ENCODE assay signal across 19 cellular contexts in the genomic region with DNA sequence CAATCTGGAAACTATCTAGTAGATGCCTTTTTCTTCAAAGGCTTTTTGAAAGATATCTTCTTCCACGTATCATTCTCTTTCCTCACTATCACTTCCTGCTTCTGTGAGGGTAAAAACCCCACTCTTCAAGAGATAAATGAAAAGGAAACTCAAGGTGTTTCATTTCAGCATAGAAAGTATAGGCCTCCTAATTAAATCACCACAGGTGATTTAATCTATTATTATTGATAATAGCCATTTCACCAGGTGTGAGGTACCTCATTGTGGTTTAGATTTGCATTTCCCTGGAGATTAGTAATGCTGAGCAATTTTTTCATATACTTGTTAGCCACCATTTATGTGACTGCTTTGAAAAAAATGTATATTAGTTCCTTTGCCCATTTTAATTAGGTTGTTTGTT.
"Had no signal": no experiment of that assay in that cellular context is flagged by ENCODE, and none has a peak within 500 bp of the region (broad histone marks: within the 10 kb centered on the region; RNA-seq: fewer than 3 reads in every experiment).

No MANE protein-coding gene starts in this region.

- H3K27ac ChIP-seq: body of pancreas, esophagus squamous epithelium, prostate gland, stomach, vagina had no signal

- DNase-seq: activated CD4-positive, alpha-beta memory T cell treated with anti-CD3 and anti-CD28 coated beads, Interleukin-2, amount 10 ng/mL, durations not matched to agents 7 days and 5 days; activated CD4-positive, alpha-beta T cell treated with anti-CD3 and anti-CD28 coated beads for 48 hours; activated CD4-positive, CD25-positive, alpha-beta regulatory T cell; activated naive CD4-positive, alpha-beta T cell treated with Interleukin-2 at 50 U/mL for 16 hours; activated naive CD8-positive, alpha-beta T cell treated with anti-CD3 and anti-CD28 coated beads, Interleukin-2, amount 10 ng/mL, durations not matched to agents 7 days and 5 days; activated T-cell treated with anti-CD3 and anti-CD28 coated beads, Interleukin-2, amount 50 U/mL, for 1 hour; body of pancreas; effector memory CD8-positive, alpha-beta T cell; esophagus squamous epithelium; hippocampal formation; left cardiac atrium; mesendoderm; right cardiac atrium; stomach; trophoblast cell had no signal

- ATAC-seq: body of pancreas; effector memory CD8-positive, alpha-beta T cell; left cardiac atrium; naive thymus-derived CD4-positive, alpha-beta T cell; right cardiac atrium had no signal

- H3K4me1 ChIP-seq: esophagus squamous epithelium, prostate gland, stomach, vagina had no signal

- FAIRE-seq: islet of Langerhans had no signal

- H3K9me3 ChIP-seq: body of pancreas, esophagus squamous epithelium, prostate gland, stomach, vagina had no signal

- H3K36me3 ChIP-seq: esophagus squamous epithelium, prostate gland, stomach, vagina had no signal

- H3K4me3 ChIP-seq: body of pancreas, esophagus squamous epithelium, prostate gland, stomach, vagina had no signal

- H3K27me3 ChIP-seq: body of pancreas, esophagus squamous epithelium, stomach, vagina had no signal
